Comparison of ENCODE assay signal across 8 cellular contexts in genomic region chr1:156815851-156816536, GRCh38. TPM values are rescaled to one million over a fixed set of nuclear protein-coding genes. Genes with fewer than 3 reads are reported as not detected.
DNase-seq lines count a peak whose midpoint lies in the region; ATAC-seq and TF ChIP-seq lines count a peak whose summit lies in the region.

No MANE protein-coding gene starts in this region.

- no peak for TF ChIP-seq RAD21 in SK-N-SH (IDR thresholded peaks at IDR 0.05; ENCODE audit: low read length)

- POLR2A ChIA-PET in SK-N-SH (lab: Yijun Ruan, JAX) = interaction anchor here (0.9 kb wide), 1 partner anchor 23 kb away, joined by 4 read pairs; no protein-coding TSS in a partner anchor

- H3K27ac ChIP-seq in SK-N-SH (ENCODE audit: low read depth in 2 of 2, low read length in 1 of 2) (peak overlapping the region in 1 of 2 experiments; percentile 61; a peak in 3 of 4 replicates), layer of hippocampus (ENCODE audit: low read depth, low read length) (peak overlapping the region; percentile 53), stomach smooth muscle (ENCODE audit: low read length) (peak overlapping the region; percentile 67)

- no peaks in the 10 kb centered on the region for H3K79me2 ChIP-seq in SK-N-SH (ENCODE audit: insufficient read depth)

- H3K4me3 ChIP-seq in SK-N-SH (ENCODE audit: low read depth in 2 of 2, low read length in 1 of 2) = no peak overlapping the region
- H3K4me3 ChIP-seq in stomach smooth muscle (ENCODE audit: low read length in 2 of 2) = peak overlapping the region; percentile 52 to 58

- ATAC-seq in SK-N-SH treated with all-trans-retinoic acid at 6 μM for 48 hours = no peak; the same call in 1 of the 3 replicates

- no peaks in the 10 kb centered on the region for H3F3A ChIP-seq in SK-N-SH (replicated peaks; ENCODE audit: insufficient read depth)

- no peaks in the 10 kb centered on the region for H3K9me2 ChIP-seq in SK-N-SH

- H3K9me3 ChIP-seq in SK-N-SH = no peaks in the 10 kb centered on the region
- no peaks in the 10 kb centered on the region for H3K9me3 ChIP-seq in stomach smooth muscle (ENCODE audit: control insufficient read depth in 2 of 2, low read length in 2 of 2)

- H3K9ac ChIP-seq in SK-N-SH = no peak overlapping the region
- H3K9ac ChIP-seq in stomach smooth muscle (ENCODE audit: low read length in 2 of 2) = peak overlapping the region; percentile 29 to 69

- 0 out of 2 replicates have a peak overlapping the region, but pooled peaks have one; percentile 20 for H3K4me2 ChIP-seq in SK-N-SH

- DNase-seq in SK-N-SH (no peak), T-helper 9 cell (no peak), globus pallidus (ENCODE audit: low spot score) (no peak), islet precursor cell (no peak)
- DNase-seq in activated CD8-positive, alpha-beta memory T cell treated with anti-CD3 and anti-CD28 coated beads, Interleukin-2, amount 50 U/mL, for 48 hours = peak; percentile 66

- H3K36me3 ChIP-seq in SK-N-SH (replicated peaks in 1 of 2; ENCODE audit: control insufficient read depth in 1 of 2, insufficient read depth in 2 of 2, low read length in 1 of 2) (no peaks in the 10 kb centered on the region), stomach smooth muscle (ENCODE audit: control insufficient read depth in 2 of 2, insufficient read depth in 2 of 2, low read length in 2 of 2) (no peaks in the 10 kb centered on the region)

- WGBS in SK-N-SH (ENCODE audit: low lambda C conversion rate) = 73% methylated on average over 11 of the region's 13 CpGs

- no peaks in the 10 kb centered on the region for H4K20me1 ChIP-seq in SK-N-SH (ENCODE audit: insufficient read depth)

- CTCF ChIA-PET in SK-N-SH (lab: Yijun Ruan, JAX) = interaction anchor here (0.7 to 5.5 kb wide), 8 partner anchors 9 to 156 kb away, joined by 3 to 27 read pairs (median 7); partner anchors contain the start of genes INSRR and NTRK1

- H3K4me1 ChIP-seq in SK-N-SH (ENCODE audit: control insufficient read depth in 1 of 2, insufficient read depth in 2 of 2, low read depth in 1 of 2, low read length in 1 of 2) (peaks cover 15 to 26% of the 10 kb centered on the region in 2 experiments), stomach smooth muscle (ENCODE audit: control insufficient read depth, insufficient read depth, low read length) (peaks cover 24% of the 10 kb centered on the region)

- no peak for TF ChIP-seq CTCF in SK-N-SH (IDR thresholded peaks at IDR 0.05)

- H3K27me3 ChIP-seq in SK-N-SH (ENCODE audit: insufficient read depth) = no peaks in the 10 kb centered on the region
- H3K27me3 ChIP-seq in layer of hippocampus (ENCODE audit: control insufficient read depth, insufficient read depth, low read length) = no peaks in the 10 kb centered on the region
- peaks cover 9 to 16% of the 10 kb centered on the region in 2 donors for H3K27me3 ChIP-seq in stomach smooth muscle (ENCODE audit: control insufficient read depth in 1 of 2, insufficient read depth in 2 of 2, low read length in 2 of 2)

- no peak overlapping the region for H2AFZ ChIP-seq in SK-N-SH (ENCODE audit: low read depth)

- no peak for TF ChIP-seq EP300 in SK-N-SH (IDR thresholded peaks at IDR 0.05; ENCODE audit: borderline replicate concordance in 1 of 2, low read depth in 1 of 2, low read length in 1 of 2)

TF ChIP-seq in SK-N-SH, 30 proteins besides CTCF, POLR2A, EP300 and RAD21:
- no peak for TF ChIP-seq CHD2 (IDR thresholded peaks at IDR 0.05; ENCODE audit: low read length, partially characterized antibody)
- TF ChIP-seq TEAD4 (IDR thresholded peaks at IDR 0.05; ENCODE audit: borderline replicate concordance, insufficient read depth) = no peak
- no peak for TF ChIP-seq RFX5 (IDR thresholded peaks at IDR 0.05; ENCODE audit: low read length)
- TF ChIP-seq FOXM1 (IDR thresholded peaks at IDR 0.05; ENCODE audit: low read depth) = no peak

TF ChIP-seq in SK-N-SH treated with all-trans-retinoic acid at 6 μM for 48 hours, 23 proteins besides CTCF, POLR2A, EP300 and RAD21 (continues in another document):
- TF ChIP-seq ARNTL (CRISPR knock-in tag; IDR thresholded peaks at IDR 0.05; ENCODE audit: borderline replicate concordance, low read depth) (no peak), CSRNP3 (CRISPR knock-in tag; IDR thresholded peaks at IDR 0.05) (no peak), ISL1 (CRISPR knock-in tag; IDR thresholded peaks at IDR 0.05) (no peak), BACH2 (CRISPR knock-in tag; IDR thresholded peaks at IDR 0.05; ENCODE audit: borderline replicate concordance) (no peak), ZC3H10 (CRISPR knock-in tag; IDR thresholded peaks at IDR 0.05) (no peak), ZFP3 (CRISPR knock-in tag; IDR thresholded peaks at IDR 0.05) (no peak), GLIS3 (CRISPR knock-in tag; IDR thresholded peaks at IDR 0.05) (no peak)
- TF ChIP-seq, protein P1, sequence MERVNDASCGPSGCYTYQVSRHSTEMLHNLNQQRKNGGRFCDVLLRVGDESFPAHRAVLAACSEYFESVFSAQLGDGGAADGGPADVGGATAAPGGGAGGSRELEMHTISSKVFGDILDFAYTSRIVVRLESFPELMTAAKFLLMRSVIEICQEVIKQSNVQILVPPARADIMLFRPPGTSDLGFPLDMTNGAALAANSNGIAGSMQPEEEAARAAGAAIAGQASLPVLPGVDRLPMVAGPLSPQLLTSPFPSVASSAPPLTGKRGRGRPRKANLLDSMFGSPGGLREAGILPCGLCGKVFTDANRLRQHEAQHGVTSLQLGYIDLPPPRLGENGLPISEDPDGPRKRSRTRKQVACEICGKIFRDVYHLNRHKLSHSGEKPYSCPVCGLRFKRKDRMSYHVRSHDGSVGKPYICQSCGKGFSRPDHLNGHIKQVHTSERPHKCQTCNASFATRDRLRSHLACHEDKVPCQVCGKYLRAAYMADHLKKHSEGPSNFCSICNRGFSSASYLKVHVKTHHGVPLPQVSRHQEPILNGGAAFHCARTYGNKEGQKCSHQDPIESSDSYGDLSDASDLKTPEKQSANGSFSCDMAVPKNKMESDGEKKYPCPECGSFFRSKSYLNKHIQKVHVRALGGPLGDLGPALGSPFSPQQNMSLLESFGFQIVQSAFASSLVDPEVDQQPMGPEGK (CRISPR knock-in tag; IDR thresholded peaks at IDR 0.05; ENCODE audit: borderline replicate concordance) = no peak
- TF ChIP-seq, protein P2, sequence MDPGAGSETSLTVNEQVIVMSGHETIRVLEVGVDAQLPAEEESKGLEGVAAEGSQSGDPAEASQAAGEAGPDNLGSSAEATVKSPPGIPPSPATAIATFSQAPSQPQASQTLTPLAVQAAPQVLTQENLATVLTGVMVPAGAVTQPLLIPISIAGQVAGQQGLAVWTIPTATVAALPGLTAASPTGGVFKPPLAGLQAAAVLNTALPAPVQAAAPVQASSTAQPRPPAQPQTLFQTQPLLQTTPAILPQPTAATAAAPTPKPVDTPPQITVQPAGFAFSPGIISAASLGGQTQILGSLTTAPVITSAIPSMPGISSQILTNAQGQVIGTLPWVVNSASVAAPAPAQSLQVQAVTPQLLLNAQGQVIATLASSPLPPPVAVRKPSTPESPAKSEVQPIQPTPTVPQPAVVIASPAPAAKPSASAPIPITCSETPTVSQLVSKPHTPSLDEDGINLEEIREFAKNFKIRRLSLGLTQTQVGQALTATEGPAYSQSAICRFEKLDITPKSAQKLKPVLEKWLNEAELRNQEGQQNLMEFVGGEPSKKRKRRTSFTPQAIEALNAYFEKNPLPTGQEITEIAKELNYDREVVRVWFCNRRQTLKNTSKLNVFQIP (CRISPR knock-in tag; IDR thresholded peaks at IDR 0.05; ENCODE audit: borderline replicate concordance, low read depth) = no peak

RNA-seq across cellular contexts. Expression of gene SH2D2A, which starts 0.7 kb away (rescaled TPM):
- polyA plus RNA-seq in SK-N-SH (2012; rRNA removed) = not detected in 2 replicates
- 0.03 and 0.05 TPM in 2 replicates for polyA plus RNA-seq in SK-N-SH (2012; cell fraction: cytosol; rRNA removed)
- 0.10 TPM in 1 of 2 replicates, not detected in the other for polyA plus RNA-seq in SK-N-SH (2012; cell fraction: nucleus; rRNA removed)

RNA-seq across cellular contexts. Expression of gene INSRR, which starts 42.9 kb away (rescaled TPM):
- polyA plus RNA-seq in SK-N-SH (2012; rRNA removed) = 0.20 and 0.63 TPM in 2 replicates
- 0.15 and 0.47 TPM in 2 replicates for polyA plus RNA-seq in SK-N-SH (2012; cell fraction: cytosol; rRNA removed)
- polyA plus RNA-seq in SK-N-SH (2012; cell fraction: nucleus; rRNA removed) = 3.0 and 4.8 TPM in 2 replicates

RNA-seq across cellular contexts. Expression of gene NTRK1, which starts 44.7 kb away (rescaled TPM):
- polyA plus RNA-seq in SK-N-SH (2012; rRNA removed) = 0.97 and 3.3 TPM in 2 replicates
- polyA plus RNA-seq in SK-N-SH (2012; cell fraction: cytosol; rRNA removed) = 0.89 and 3.0 TPM in 2 replicates
- polyA plus RNA-seq in SK-N-SH (2012; cell fraction: nucleus; rRNA removed) = 6.3 and 10.5 TPM in 2 replicates

RNA-seq across cellular contexts. Expression of gene PRCC, which starts 48.7 kb away (rescaled TPM):
- polyA plus RNA-seq in SK-N-SH (2012; rRNA removed) = 39.2 and 51.8 TPM in 2 replicates
- 33.6 and 45.5 TPM in 2 replicates for polyA plus RNA-seq in SK-N-SH (2012; cell fraction: cytosol; rRNA removed)
- 54.8 and 58.9 TPM in 2 replicates for polyA plus RNA-seq in SK-N-SH (2012; cell fraction: nucleus; rRNA removed)

Comparison
In these comparisons a context has a peak if more than half of its experiments do, and no peak if none do; other contexts are left out.
1. H3K4me3 ChIP-seq: peak in stomach smooth muscle (2 of 2); none in SK-N-SH (0 of 2).